8 cellular contexts compared by ENCODE assay signal in the genomic region with DNA sequence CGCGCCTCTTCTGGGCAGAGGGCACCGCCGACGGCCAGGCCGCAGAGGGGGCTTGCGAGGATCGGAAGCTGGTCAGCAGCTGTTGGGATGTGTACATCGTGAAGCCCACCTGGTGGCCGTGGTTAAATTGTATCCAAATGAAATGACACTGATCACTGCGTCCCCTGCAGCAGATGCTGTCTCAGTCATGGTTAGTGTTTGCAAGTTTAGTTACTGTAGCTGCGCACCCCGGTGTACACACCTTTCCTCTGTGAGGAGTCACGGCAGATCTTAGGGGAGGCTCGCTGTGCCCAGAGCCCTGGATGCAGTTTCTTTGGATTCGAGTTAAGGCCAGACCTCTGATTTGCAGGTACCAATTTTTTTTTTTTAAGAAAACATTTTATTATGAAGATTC. TPM values are rescaled to one million over a fixed set of nuclear protein-coding genes. Genes with fewer than 3 reads are reported as not detected.
DNase-seq lines count a peak whose midpoint lies in the region; ATAC-seq and TF ChIP-seq lines count a peak whose summit lies in the region.

No MANE protein-coding gene starts in this region.

- CTCF ChIA-PET in SK-N-SH (lab: Yijun Ruan, JAX) = interaction anchor here (0.7 to 2.1 kb wide), 9 partner anchors 21 to 235 kb away, joined by 3 to 9 read pairs (median 4); a partner anchor contains a TSS

- 0% methylated on average over 14 of the region's 16 CpGs for WGBS in SK-N-SH (ENCODE audit: low lambda C conversion rate)
- 2 to 3% methylated on average over 16 of the region's 16 CpGs for WGBS in esophagus, 2 donors

- H3K36me3 ChIP-seq in SK-N-SH (replicated peaks in 1 of 2; ENCODE audit: control insufficient read depth in 1 of 2, insufficient read depth in 2 of 2, low read length in 1 of 2) (peaks cover 3 to 12% of the 10 kb centered on the region in 2 experiments), esophagus (ENCODE audit: control insufficient read depth in 2 of 2, insufficient read depth in 2 of 2, low read length in 1 of 2) (peaks cover 0 to 6% of the 10 kb centered on the region in 2 donors), neutrophil (peaks cover 3% of the 10 kb centered on the region)

- TF ChIP-seq CTCF in SK-N-SH (IDR thresholded peaks at IDR 0.05) (0 out of 2 replicates have a peak, but pooled peaks have one; percentile 6), neutrophil (IDR thresholded peaks at IDR 0.05) (no peak), GM10266 (IDR thresholded peaks at IDR 0.05; ENCODE audit: control insufficient read depth, insufficient read depth, low read depth, missing control alignments) (no peak)

- H3K4me3 ChIP-seq in SK-N-SH (ENCODE audit: low read depth in 2 of 2, low read length in 1 of 2) = peak overlapping the region; percentile 85 to 93
- peak overlapping the region; percentile 91 to 100 for H3K4me3 ChIP-seq in esophagus (ENCODE audit: low read depth in 1 of 2, low read length in 2 of 2)
- peak overlapping the region; percentile 67 to 75 for H3K4me3 ChIP-seq in neutrophil (ENCODE audit: low read depth in 1 of 2, low read length in 1 of 2)

- peaks cover 6% of the 10 kb centered on the region for H3F3A ChIP-seq in SK-N-SH (replicated peaks; ENCODE audit: insufficient read depth)

- H3K4me1 ChIP-seq in SK-N-SH (ENCODE audit: control insufficient read depth in 1 of 2, insufficient read depth in 2 of 2, low read depth in 1 of 2, low read length in 1 of 2) (peaks cover 6 to 17% of the 10 kb centered on the region in 2 experiments; a peak in 3 of 4 replicates), esophagus (ENCODE audit: control insufficient read depth in 2 of 2, insufficient read depth in 2 of 2, low read length in 1 of 2) (peaks cover 0 to 6% of the 10 kb centered on the region in 2 donors), neutrophil (ENCODE audit: control insufficient read depth in 1 of 2, insufficient read depth in 1 of 2, low read depth in 1 of 2, low read length in 1 of 2) (peaks cover 9 to 19% of the 10 kb centered on the region in 2 experiments)

- peaks cover 57% of the 10 kb centered on the region for H3K79me2 ChIP-seq in SK-N-SH (ENCODE audit: insufficient read depth)

- ATAC-seq in HG02763 (IDR thresholded peaks at IDR 0.05; ENCODE audit: unreplicated experiment) = peak; percentile 3
- ATAC-seq in HG02981 (IDR thresholded peaks at IDR 0.05; ENCODE audit: unreplicated experiment) = no peak

- peak overlapping the region; percentile 90 for H3K9ac ChIP-seq in SK-N-SH

- POLR2A ChIA-PET in SK-N-SH (lab: Yijun Ruan, JAX) = interaction anchor here (1.8 kb wide), 1 partner anchor 34 kb away, joined by 11 read pairs; a partner anchor contains a TSS

- no peak for TF ChIP-seq RAD21 in SK-N-SH (IDR thresholded peaks at IDR 0.05; ENCODE audit: low read length)

- H3K9me3 ChIP-seq in SK-N-SH = no peaks in the 10 kb centered on the region
- no peaks in the 10 kb centered on the region for H3K9me3 ChIP-seq in esophagus (ENCODE audit: control insufficient read depth in 2 of 2, insufficient read depth in 1 of 2, low read depth in 1 of 2, low read length in 1 of 2)
- no peaks in the 10 kb centered on the region for H3K9me3 ChIP-seq in neutrophil

- H3K9me2 ChIP-seq in SK-N-SH = no peaks in the 10 kb centered on the region

- H3K27me3 ChIP-seq in SK-N-SH (ENCODE audit: insufficient read depth) = no peaks in the 10 kb centered on the region
- H3K27me3 ChIP-seq in esophagus (ENCODE audit: control insufficient read depth in 1 of 2, insufficient read depth in 2 of 2, low read length in 2 of 2) = no peaks in the 10 kb centered on the region
- H3K27me3 ChIP-seq in neutrophil = no peaks in the 10 kb centered on the region

- peak overlapping the region; percentile 83; the same call in 1 of the 2 replicates for H2AFZ ChIP-seq in SK-N-SH (ENCODE audit: low read depth)

- peak overlapping the region; percentile 97 for H3K4me2 ChIP-seq in SK-N-SH

- H3K27ac ChIP-seq in SK-N-SH (ENCODE audit: low read depth in 2 of 2, low read length in 1 of 2) = peak overlapping the region; percentile 60 to 63; a peak in 2 of 4 replicates
- H3K27ac ChIP-seq in esophagus (ENCODE audit: low read depth in 2 of 2, low read length in 1 of 2) = peak overlapping the region; percentile 90 to 93
- H3K27ac ChIP-seq in neutrophil = peak overlapping the region; percentile 69

- TF ChIP-seq EP300 in SK-N-SH (IDR thresholded peaks at IDR 0.05; ENCODE audit: borderline replicate concordance in 1 of 2, low read depth in 1 of 2, low read length in 1 of 2) = no peak

- DNase-seq in GF-D8 (lab: John Stamatoyannopoulos, UW) = peak; percentile 4
- no peak for DNase-seq in SK-N-SH
- DNase-seq in GM10266 (ENCODE audit: extremely low spot score) = no peak
- DNase-seq in A172 (ENCODE audit: low spot score) = no peak

- H4K20me1 ChIP-seq in SK-N-SH (ENCODE audit: insufficient read depth) = peaks cover 25% of the 10 kb centered on the region

TF ChIP-seq in SK-N-SH, 30 proteins besides CTCF, POLR2A, EP300 and RAD21:
- TF ChIP-seq GATA2 (CRISPR knock-in tag; IDR thresholded peaks at IDR 0.05) (no peak), YY1 (IDR thresholded peaks at IDR 0.05; ENCODE audit: low read depth) (no peak), GABPA (IDR thresholded peaks at IDR 0.05; ENCODE audit: low read depth) (no peak), TAF1 (IDR thresholded peaks at IDR 0.05; ENCODE audit: borderline replicate concordance, low read depth, low read length) (no peak), SMC3 (IDR thresholded peaks at IDR 0.05; ENCODE audit: low read depth, low read length) (no peak), EZH2phosphoT487 (IDR thresholded peaks at IDR 0.05; ENCODE audit: borderline replicate concordance, low read depth) (no peak)
- TF ChIP-seq, protein P1, sequence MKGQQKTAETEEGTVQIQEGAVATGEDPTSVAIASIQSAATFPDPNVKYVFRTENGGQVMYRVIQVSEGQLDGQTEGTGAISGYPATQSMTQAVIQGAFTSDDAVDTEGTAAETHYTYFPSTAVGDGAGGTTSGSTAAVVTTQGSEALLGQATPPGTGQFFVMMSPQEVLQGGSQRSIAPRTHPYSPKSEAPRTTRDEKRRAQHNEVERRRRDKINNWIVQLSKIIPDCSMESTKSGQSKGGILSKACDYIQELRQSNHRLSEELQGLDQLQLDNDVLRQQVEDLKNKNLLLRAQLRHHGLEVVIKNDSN (IDR thresholded peaks at IDR 0.05; ENCODE audit: borderline replicate concordance, low read depth) = no peak
TF ChIP-seq in SK-N-SH: peak in this region for 0.

RNA-seq across cellular contexts. Expression of a gene that starts 0.7 kb away (rescaled TPM):
- polyA plus RNA-seq in SK-N-SH (2012; rRNA removed) (85.0 and 91.8 TPM in 2 replicates), esophagus (100 to 1,000 TPM; 186 to 388 TPM)
- 103 and 119 TPM in 2 replicates for polyA plus RNA-seq in SK-N-SH (2012; cell fraction: cytosol; rRNA removed)
- 20.4 and 44.9 TPM in 2 replicates for polyA plus RNA-seq in SK-N-SH (2012; cell fraction: nucleus; rRNA removed)
- total RNA-seq in A172 (2014; rRNA removed; shearing (Covaris generic)) = 92.8 and 106 TPM in 2 replicates

RNA-seq across cellular contexts. Expression of a gene that starts 34.4 kb away (rescaled TPM):
- polyA plus RNA-seq in SK-N-SH (2012; rRNA removed) (7.6 and 8.9 TPM in 2 replicates), esophagus (10 to 100 TPM; 13.0 to 21.2 TPM)
- 10.1 and 12.3 TPM in 2 replicates for polyA plus RNA-seq in SK-N-SH (2012; cell fraction: cytosol; rRNA removed)
- 7.1 and 10.3 TPM in 2 replicates for polyA plus RNA-seq in SK-N-SH (2012; cell fraction: nucleus; rRNA removed)
- 48.2 and 50.8 TPM in 2 replicates for total RNA-seq in A172 (2014; rRNA removed; shearing (Covaris generic))

RNA-seq across cellular contexts. Expression of a gene that starts 34.5 kb away (rescaled TPM):
- polyA plus RNA-seq in SK-N-SH (2012; rRNA removed) (0.26 and 0.62 TPM in 2 replicates), esophagus (not detected)
- 0.39 and 0.53 TPM in 2 replicates for polyA plus RNA-seq in SK-N-SH (2012; cell fraction: cytosol; rRNA removed)
- polyA plus RNA-seq in SK-N-SH (2012; cell fraction: nucleus; rRNA removed) = 0.55 and 0.94 TPM in 2 replicates
- 0.16 and 0.22 TPM in 2 replicates for total RNA-seq in A172 (2014; rRNA removed; shearing (Covaris generic))
